8 cellular contexts compared by ENCODE assay signal in genomic region chr2:134862674-134863073, GRCh38. TPM values are rescaled to one million over a fixed set of nuclear protein-coding genes. Genes with fewer than 3 reads are reported as not detected.
"Had no signal": no experiment of that assay in that cellular context is flagged by ENCODE, and none has a peak within 500 bp of the region (broad histone marks: within the 10 kb centered on the region; RNA-seq: fewer than 3 reads in every experiment).

No MANE protein-coding gene starts in this region.

- H3K4me3 ChIP-seq: GM23338 had no signal

- FAIRE-seq: H1, H54, HTR-8/SVneo had no signal

- H3K27ac Mint-ChIP-seq: GM23338 had no signal

- ATAC-seq: GM23338 had no signal

- H3K4me3 Mint-ChIP-seq: GM23338, H9, IgD-negative memory B cell had no signal

- H3K4me1 Mint-ChIP-seq: GM23338, H9, IgD-negative memory B cell had no signal

- H3K9me3 Mint-ChIP-seq: GM23338, H9, IgD-negative memory B cell had no signal

- DNase-seq: H9, HCEC 1CT had no signal

RNA-seq across cellular contexts. Expression of gene ACMSD, which starts 24.3 kb away (rescaled TPM):
- total RNA-seq: GM23338, H1, H9, HT-29 had no signal
- polyA plus RNA-seq: H1, IgD-negative memory B cell had no signal
